29 cellular contexts compared by ENCODE assay signal in genomic region chr1:81449786-81450185, GRCh38.
"Had no signal": no experiment of that assay in that cellular context is flagged by ENCODE, and none has a peak within 500 bp of the region (broad histone marks: within the 10 kb centered on the region; RNA-seq: fewer than 3 reads in every experiment).

No MANE protein-coding gene starts in this region.

- H3K27me3 ChIP-seq: neutrophil, ovary had no signal

- FAIRE-seq: islet of Langerhans, small intestine had no signal

- H3K9me3 ChIP-seq: neutrophil, ovary had no signal

- H3K36me3 Mint-ChIP-seq: activated CD8-positive, alpha-beta memory T cell treated with anti-CD3 and anti-CD28 coated beads, Interleukin-2, amount 10 ng/mL, durations not matched to agents 7 days and 5 days; activated naive CD8-positive, alpha-beta T cell; brain; mesothelial cell of epicardium; naive B cell; stimulated activated effector memory CD8-positive, alpha-beta T cell treated with anti-CD3 and anti-CD28 coated beads, Interleukin-12 subunit alpha, Interleukin-12 subunit beta, amount 100 ng/mL, for 72 hours; type B pancreatic cell had no signal

- H3K4me1 Mint-ChIP-seq: activated B cell treated with CpG ODN at 0.5 μM for 24 hours; activated CD8-positive, alpha-beta memory T cell treated with anti-CD3 and anti-CD28 coated beads, Interleukin-2, amount 10 ng/mL, durations not matched to agents 7 days and 5 days; mesothelial cell of epicardium; naive B cell; stimulated activated effector memory CD8-positive, alpha-beta T cell treated with anti-CD3 and anti-CD28 coated beads, Interleukin-12 subunit alpha, Interleukin-12 subunit beta, amount 100 ng/mL, for 72 hours had no signal

- H3K27ac Mint-ChIP-seq: activated B cell treated with CpG ODN at 0.5 μM for 24 hours; activated CD8-positive, alpha-beta memory T cell treated with anti-CD3 and anti-CD28 coated beads, Interleukin-2, amount 10 ng/mL, durations not matched to agents 7 days and 5 days; activated CD8-positive, alpha-beta T cell treated with anti-CD3 and anti-CD28 coated beads, Interleukin-2, amount 10 ng/mL, durations not matched to agents 7 days and 5 days; activated naive CD8-positive, alpha-beta T cell; brain; effector memory CD8-positive, alpha-beta T cell; mesothelial cell of epicardium; naive B cell; nephron progenitor cell; progenitor cell of endocrine pancreas; stimulated activated effector memory CD8-positive, alpha-beta T cell treated with anti-CD3 and anti-CD28 coated beads, Interleukin-12 subunit alpha, Interleukin-12 subunit beta, amount 100 ng/mL, for 72 hours; stimulated activated naive CD8-positive, alpha-beta T cell treated with anti-CD3 and anti-CD28 coated beads, Interleukin-15, Interleukin-2, amounts not matched to agents 100 ng/mL and 50 ng/mL, for 24 hours; T-helper 2 cell treated with Interferon-gamma antibody and Interleukin-4, amounts not matched to agents 5 μg/mL and 100 μg/mL, for 36 hours; type B pancreatic cell had no signal

- H3K9me3 Mint-ChIP-seq: activated B cell treated with CpG ODN at 0.5 μM for 24 hours; brain; mesothelial cell of epicardium; nephron progenitor cell; T-helper 2 cell treated with Interferon-gamma antibody and Interleukin-4, amounts not matched to agents 5 μg/mL and 100 μg/mL, for 36 hours; type B pancreatic cell had no signal

- H3K36me3 ChIP-seq: neutrophil, ovary had no signal

- H3K4me3 ChIP-seq: ovary had no signal

- H3K27me3 Mint-ChIP-seq: activated B cell treated with CpG ODN at 0.5 μM for 24 hours; activated CD8-positive, alpha-beta memory T cell treated with anti-CD3 and anti-CD28 coated beads, Interleukin-2, amount 10 ng/mL, durations not matched to agents 7 days and 5 days; activated naive CD8-positive, alpha-beta T cell; brain; effector memory CD8-positive, alpha-beta T cell; naive B cell; progenitor cell of endocrine pancreas; stimulated activated naive CD8-positive, alpha-beta T cell treated with anti-CD3 and anti-CD28 coated beads, Interleukin-15, Interleukin-2, amounts not matched to agents 100 ng/mL and 50 ng/mL, for 24 hours had no signal

- H3K27ac ChIP-seq: neutrophil, ovary had no signal

- DNase-seq: activated B cell treated with CpG ODN at 0.5 μM for 24 hours; activated CD8-positive, alpha-beta memory T cell treated with anti-CD3 and anti-CD28 coated beads, Interleukin-2, amount 10 ng/mL, durations not matched to agents 7 days and 5 days; activated CD8-positive, alpha-beta T cell treated with anti-CD3 and anti-CD28 coated beads, Interleukin-2, amount 10 ng/mL, durations not matched to agents 7 days and 5 days; activated naive CD4-positive, alpha-beta T cell; activated T-cell treated with anti-CD3 and anti-CD28 coated beads, Interleukin-2, amount 50 U/mL, for 48 hours; aorta; caudate nucleus; cortex of kidney; effector memory CD8-positive, alpha-beta T cell; foreskin melanocyte; left cardiac atrium; left ventricle myocardium superior; naive B cell; nephron progenitor cell; ovary; retina; small intestine; stimulated activated CD4-positive, alpha-beta T cell treated with anti-CD3 and anti-CD28 coated beads, Interleukin-4, amount 100 ng/mL, for 24 hours; T-helper 1 cell had no signal

- H3K4me3 Mint-ChIP-seq: activated B cell treated with CpG ODN at 0.5 μM for 24 hours; activated CD8-positive, alpha-beta memory T cell treated with anti-CD3 and anti-CD28 coated beads, Interleukin-2, amount 10 ng/mL, durations not matched to agents 7 days and 5 days; activated CD8-positive, alpha-beta T cell treated with anti-CD3 and anti-CD28 coated beads, Interleukin-2, amount 10 ng/mL, durations not matched to agents 7 days and 5 days; activated naive CD8-positive, alpha-beta T cell; brain; effector memory CD8-positive, alpha-beta T cell; mesothelial cell of epicardium; naive B cell; nephron progenitor cell; stimulated activated effector memory CD8-positive, alpha-beta T cell treated with anti-CD3 and anti-CD28 coated beads, Interleukin-12 subunit alpha, Interleukin-12 subunit beta, amount 100 ng/mL, for 72 hours; stimulated activated naive CD8-positive, alpha-beta T cell treated with anti-CD3 and anti-CD28 coated beads, Interleukin-15, Interleukin-2, amounts not matched to agents 100 ng/mL and 50 ng/mL, for 24 hours; T-helper 2 cell treated with Interferon-gamma antibody and Interleukin-4, amounts not matched to agents 5 μg/mL and 100 μg/mL, for 36 hours; type B pancreatic cell had no signal
